ENCODE assay signal across 30 cellular contexts in the genomic region with DNA sequence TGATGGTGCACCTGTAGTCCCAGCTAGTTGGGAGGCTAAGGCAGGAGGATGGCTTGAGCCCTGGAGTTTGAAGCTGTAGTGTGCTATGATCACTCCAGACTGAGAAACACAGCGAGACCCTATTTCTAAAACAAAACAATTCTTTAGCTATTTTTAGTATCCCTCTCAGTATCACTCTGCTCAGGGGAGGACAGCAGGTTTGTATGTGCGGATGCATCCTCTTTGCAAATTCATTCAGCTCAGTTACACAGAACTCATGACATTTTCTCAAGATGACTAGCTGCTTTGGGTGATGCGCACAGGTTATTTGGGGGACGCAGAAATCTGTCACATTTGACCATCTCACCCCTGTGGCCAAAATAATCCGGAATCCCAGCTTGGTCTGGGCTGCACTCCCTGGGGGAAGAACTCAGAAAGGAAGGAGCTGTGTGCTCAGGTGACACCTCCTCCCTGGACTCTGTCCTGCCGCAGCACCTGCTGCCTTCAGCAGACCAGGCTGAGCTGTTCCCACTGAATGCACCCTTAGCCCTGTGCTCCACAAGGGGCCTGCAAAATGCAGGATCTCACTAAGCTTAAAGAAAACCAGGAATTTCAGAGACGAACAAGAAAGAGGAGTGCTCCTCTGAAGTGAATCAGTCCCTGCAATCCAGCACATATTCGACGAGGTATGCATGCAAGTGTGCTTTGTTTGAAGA.
DNase-seq lines count a peak whose midpoint lies in the region; ATAC-seq, FAIRE-seq and TF ChIP-seq lines count a peak whose summit lies in the region.
"Had no signal": no experiment of that assay in that cellular context is flagged by ENCODE, and none has a peak within 500 bp of the region (broad histone marks: within the 10 kb centered on the region; RNA-seq: fewer than 3 reads in every experiment).

No MANE protein-coding gene starts in this region.

- H3K4me1 ChIP-seq in MM.1S (ENCODE audit: low read length), result peaks cover 18% of the 10 kb centered on the region
- H3K4me1 ChIP-seq in body of pancreas, result peaks cover 5% of the 10 kb centered on the region
- no peaks in the 10 kb centered on the region for H3K4me1 ChIP-seq in mesenchymal stem cell (ENCODE audit: control insufficient read depth, insufficient read depth, low read depth, low read length)
- H3K4me1 ChIP-seq: adrenal gland, upper lobe of left lung had no signal

- H2BK120ac ChIP-seq in mesenchymal stem cell (ENCODE audit: low read depth, low read length), result no peak overlapping the region

- TF ChIP-seq CTCF in MM.1S (IDR thresholded peaks at IDR 0.05; ENCODE audit: low read length) (no peak), body of pancreas (IDR thresholded peaks at IDR 0.05) (no peak)

- no peak for FAIRE-seq in GM12892 (lab: Jason Lieb, UNC)
- FAIRE-seq: endometrium, frontal cortex, HTR-8/SVneo, RCC 7860 had no signal

- H3K27me3 ChIP-seq in MM.1S (replicated peaks; ENCODE audit: insufficient read depth, low read length) (no peaks in the 10 kb centered on the region), body of pancreas (no peaks in the 10 kb centered on the region), mesenchymal stem cell (ENCODE audit: control insufficient read depth in 1 of 2, insufficient read depth in 1 of 2, low read length in 2 of 2) (peaks cover 11 to 30% of the 10 kb centered on the region in 2 experiments)
- H3K27me3 ChIP-seq: adrenal gland, BLaER1, heart right ventricle, ovary, upper lobe of left lung had no signal

- intact Hi-C loops in body of pancreas (cut with DNase I), result no loop called here

- TF ChIP-seq POLR2A in body of pancreas (IDR thresholded peaks at IDR 0.05) (no peak), GM12892 (IDR thresholded peaks at IDR 0.05; ENCODE audit: low read depth, low read length) (no peak)

- WGBS in body of pancreas, 2 donors, result 42 to 46% methylated on average over 8 to 9 of the region's 9 CpGs
- WGBS in mesenchymal stem cell, result 77% methylated on average over 9 of the region's 9 CpGs

- no peaks in the 10 kb centered on the region for H3K79me1 ChIP-seq in mesenchymal stem cell (replicated peaks; ENCODE audit: low read length, poor library complexity, severe bottlenecking)

- DNase-seq in MM.1S, result peak; percentile 54
- peak in 3 of 4 donors; percentile 47 to 49 (median 48) for DNase-seq in body of pancreas
- peak; percentile 44 for DNase-seq in myocyte (ENCODE audit: low read depth)
- DNase-seq in NCI-H2196 (lab: John Stamatoyannopoulos, UW; ENCODE audit: unreplicated experiment), result no peak
- no peak for DNase-seq in GM12892 (ENCODE audit: insufficient read length)
- no peak for DNase-seq in NCI-H345 treated with DMSO at 0.1 percent for 48 hours (lab: John Stamatoyannopoulos, UW; ENCODE audit: unreplicated experiment)
- no peak for DNase-seq in mesenchymal stem cell
- DNase-seq: activated CD4-positive, alpha-beta T cell treated with anti-CD3 and anti-CD28 coated beads, Interleukin-2, amount 50 U/mL, for 48 hours; activated CD4-positive, CD25-positive, alpha-beta regulatory T cell treated with anti-CD3 and anti-CD28 coated beads, Interleukin-2, amount 50 U/mL, for 72 hours; activated CD8-positive, alpha-beta memory T cell treated with anti-CD3 and anti-CD28 coated beads, Interleukin-2, amount 50 U/mL, for 48 hours; activated naive CD4-positive, alpha-beta T cell treated with anti-CD3 and anti-CD28 coated beads for 36 hours; adrenal gland; heart right ventricle; KBM-7; NCI-H1105 treated with DMSO at 0.1 percent for 48 hours; NCI-H2171; NCI-H526 treated with DMSO at 0.1 percent for 48 hours; nephron progenitor cell; ovary; retina; SHP77 treated with DMSO at 0.1 percent for 48 hours; stimulated activated naive B cell treated with anti-CD40 and anti-IgM and Interleukin-4, amounts not matched to agents 10 μg/mL and 1 μg/mL and 100 μg/mL, for 72 hours; upper lobe of left lung had no signal

- H3K4me3 ChIP-seq in MM.1S (ENCODE audit: low read length) (peak overlapping the region; percentile 38), body of pancreas (no peak overlapping the region), mesenchymal stem cell (ENCODE audit: insufficient read depth in 1 of 2, low read depth in 1 of 2, low read length in 2 of 2) (no peak overlapping the region)
- H3K4me3 ChIP-seq: adrenal gland, BLaER1, heart right ventricle, lung, ovary, upper lobe of left lung had no signal

- peaks cover 9% of the 10 kb centered on the region for H3F3A ChIP-seq in MM.1S (ENCODE audit: insufficient read depth, low read length)

- H2BK12ac ChIP-seq in mesenchymal stem cell (ENCODE audit: low read length in 2 of 2), result no peak overlapping the region

- no peaks in the 10 kb centered on the region for H3K79me2 ChIP-seq in MM.1S (ENCODE audit: low read length)

- no peak overlapping the region for H2BK5ac ChIP-seq in mesenchymal stem cell (ENCODE audit: low read depth, low read length, poor library complexity, severe bottlenecking)

- H3K9me3 ChIP-seq in MM.1S (replicated peaks; ENCODE audit: insufficient read depth, low read length) (no peaks in the 10 kb centered on the region), body of pancreas (no peaks in the 10 kb centered on the region), mesenchymal stem cell (ENCODE audit: control insufficient read depth, low read length) (no peaks in the 10 kb centered on the region)
- H3K9me3 ChIP-seq: adrenal gland, ovary, upper lobe of left lung had no signal

- no peak overlapping the region for H4K91ac ChIP-seq in mesenchymal stem cell (ENCODE audit: low read length)

- peak; percentile 71 for ATAC-seq in GM21529 (IDR thresholded peaks at IDR 0.05; ENCODE audit: unreplicated experiment)
- ATAC-seq in body of pancreas, result peak; percentile 60
- ATAC-seq: heart right ventricle; stimulated activated naive B cell treated with anti-CD40 and anti-IgM and Interleukin-4, amounts not matched to agents 10 μg/mL and 1 μg/mL and 100 μg/mL, for 72 hours had no signal

- H3K23ac ChIP-seq in mesenchymal stem cell (ENCODE audit: low read length in 2 of 2), result no peak overlapping the region

- no peak overlapping the region for H2BK15ac ChIP-seq in mesenchymal stem cell (ENCODE audit: low read depth, poor library complexity, severe bottlenecking)

- H3K9me2 ChIP-seq in MM.1S (replicated peaks; ENCODE audit: insufficient read depth, low read length), result no peaks in the 10 kb centered on the region

- H3K18ac ChIP-seq in mesenchymal stem cell (ENCODE audit: low read depth in 1 of 2, low read length in 2 of 2), result no peak overlapping the region

- no peak overlapping the region for H2AK5ac ChIP-seq in mesenchymal stem cell (ENCODE audit: low read length, severe bottlenecking)

- no peaks in the 10 kb centered on the region for H4K20me1 ChIP-seq in MM.1S (ENCODE audit: insufficient read depth, low read length)
- H4K20me1 ChIP-seq: BLaER1 had no signal

- H3K4ac ChIP-seq in mesenchymal stem cell (ENCODE audit: low read depth in 1 of 2, low read length in 2 of 2), result no peak overlapping the region

- H3K36me3 ChIP-seq in MM.1S (replicated peaks; ENCODE audit: insufficient read depth, low read length) (no peaks in the 10 kb centered on the region), body of pancreas (replicated peaks in 1 of 2; ENCODE audit: insufficient read depth in 1 of 2, low read depth in 2 of 2) (no peaks in the 10 kb centered on the region), mesenchymal stem cell (ENCODE audit: control insufficient read depth in 1 of 2, insufficient read depth in 2 of 2, low read depth in 1 of 2, low read length in 2 of 2) (no peaks in the 10 kb centered on the region)
- H3K36me3 ChIP-seq: adrenal gland, BLaER1, heart right ventricle, ovary, upper lobe of left lung had no signal

- H4K8ac ChIP-seq in mesenchymal stem cell (ENCODE audit: low read length), result no peak overlapping the region

- no peak overlapping the region for H3K14ac ChIP-seq in mesenchymal stem cell (ENCODE audit: low read length in 2 of 2)

- H2AFZ ChIP-seq in MM.1S (ENCODE audit: low read length) (peak overlapping the region; percentile 70), mesenchymal stem cell (ENCODE audit: low read depth, low read length) (no peak overlapping the region)

- H3K27ac ChIP-seq in MM.1S (ENCODE audit: low read length) (peak overlapping the region; percentile 59; the same call in 1 of the 2 replicates), body of pancreas (peak overlapping the region in 1 of 4 donors; percentile 15), mesenchymal stem cell (ENCODE audit: low read length, poor library complexity, severe bottlenecking) (no peak overlapping the region)
- H3K27ac ChIP-seq: adrenal gland, BLaER1, heart right ventricle, ovary, upper lobe of left lung had no signal

- H3K9ac ChIP-seq in MM.1S (ENCODE audit: low read length), result peak overlapping the region; percentile 32; the same call in 1 of the 2 replicates
- no peak overlapping the region for H3K9ac ChIP-seq in mesenchymal stem cell (ENCODE audit: low read length)
- H3K9ac ChIP-seq: BLaER1 had no signal

- H3K4me2 ChIP-seq in MM.1S (ENCODE audit: low read depth, low read length) (peak overlapping the region; percentile 84), mesenchymal stem cell (ENCODE audit: low read length, poor library complexity, severe bottlenecking) (no peak overlapping the region)
- H3K4me2 ChIP-seq: BLaER1 had no signal

Comparison
In these comparisons a context has a peak if more than half of its experiments do, and no peak if none do; other contexts are left out.
1. DNase-seq: peak in MM.1S (single experiment), body of pancreas (3 of 4) and myocyte (single experiment); none in NCI-H2196 (single experiment), GM12892 (single experiment), NCI-H345 treated with DMSO at 0.1 percent for 48 hours (single experiment) and mesenchymal stem cell (single experiment).